8 cellular contexts compared by ENCODE assay signal in the genomic region with DNA sequence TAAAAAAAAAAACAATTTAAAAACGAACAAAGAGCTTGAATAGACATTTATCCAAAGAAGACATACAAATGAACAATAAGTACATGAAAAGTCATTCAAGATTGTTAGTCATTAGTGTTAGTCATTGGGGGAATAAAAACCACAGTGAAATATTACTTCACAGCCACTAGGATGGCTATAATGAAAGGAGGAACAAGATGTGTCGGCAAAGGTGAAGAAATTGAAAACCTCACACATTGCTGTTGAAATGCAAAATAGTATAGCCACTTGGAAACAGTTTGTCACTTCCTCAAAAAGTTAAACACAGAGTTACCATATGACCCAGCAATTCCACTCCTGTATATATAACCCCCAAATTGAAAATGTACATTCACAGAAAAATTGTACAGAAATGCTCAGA. TPM values are rescaled to one million over a fixed set of nuclear protein-coding genes. Genes with fewer than 3 reads are reported as not detected.
DNase-seq lines count a peak whose midpoint lies in the region; ATAC-seq and TF ChIP-seq lines count a peak whose summit lies in the region.

No MANE protein-coding gene starts in this region.

- H2BK15ac ChIP-seq in mesendoderm (replicated peaks; ENCODE audit: low read depth) = no peak overlapping the region

- H3K79me1 ChIP-seq in mesendoderm (ENCODE audit: low read length) = no peaks in the 10 kb centered on the region

- H2AK5ac ChIP-seq in mesendoderm (ENCODE audit: low read length) = no peak overlapping the region

- H3K9me3 Mint-ChIP-seq in MCF 10A (ENCODE audit: unreplicated experiment) (peaks cover 5% of the 10 kb centered on the region), activated B cell treated with CpG ODN at 0.5 μM for 24 hours (no peaks in the 10 kb centered on the region)

- no peak overlapping the region for H3K9ac ChIP-seq in mesendoderm (ENCODE audit: low read length)

- H3K4me3 ChIP-seq in breast epithelium = no peak overlapping the region
- no peak overlapping the region for H3K4me3 ChIP-seq in mesendoderm (ENCODE audit: low read length)

- H3K36me3 Mint-ChIP-seq in MCF 10A (ENCODE audit: insufficient read depth, unreplicated experiment) (no peaks in the 10 kb centered on the region), activated B cell treated with CpG ODN at 0.5 μM for 24 hours (ENCODE audit: low read depth) (no peaks in the 10 kb centered on the region)

- H3K4me3 Mint-ChIP-seq in MCF 10A (ENCODE audit: unreplicated experiment) = no peak overlapping the region
- no peak overlapping the region for H3K4me3 Mint-ChIP-seq in activated B cell treated with CpG ODN at 0.5 μM for 24 hours

- CTCF ChIA-PET in MCF 10A (lab: Yijun Ruan, JAX) (interaction anchor here (1.3 kb wide), 1 partner anchor 45 kb away, joined by 5 read pairs; a partner anchor contains a TSS), activated B cell treated with CpG ODN at 0.5 μM for 24 hours (lab: Charles Lee) (interaction anchor here (0.6 kb wide), 1 partner anchor 1746 kb away, joined by 3 read pairs; no protein-coding TSS in a partner anchor)

- H3K27ac ChIP-seq in breast epithelium (no peak overlapping the region), mesendoderm (ENCODE audit: low read depth, low read length) (no peak overlapping the region)

- peak; percentile 89 for ATAC-seq in HG03095 (IDR thresholded peaks at IDR 0.05; ENCODE audit: unreplicated experiment)
- ATAC-seq in activated B cell treated with CpG ODN at 0.5 μM for 24 hours (ENCODE audit: low read depth) = peak; percentile 91
- peak; percentile 99 for ATAC-seq in stimulated activated naive CD8-positive, alpha-beta T cell treated with anti-CD3 and anti-CD28 coated beads, Interleukin-15, Interleukin-2, amounts not matched to agents 100 U/mL and 50 U/mL, for 24 hours

- POLR2A ChIA-PET in MCF 10A (lab: Yijun Ruan, JAX) (interaction anchor here (0.6 to 1.7 kb wide), 4 partner anchors 32 to 713 kb away, joined by 3 to 11 read pairs (median 3); no protein-coding TSS in a partner anchor), activated B cell treated with CpG ODN at 0.5 μM for 24 hours (lab: Charles Lee) (no interaction called here)

- no peak overlapping the region for H2BK120ac ChIP-seq in mesendoderm (ENCODE audit: low read depth, low read length)

- H3K27me3 ChIP-seq in breast epithelium (no peaks in the 10 kb centered on the region), mesendoderm (ENCODE audit: insufficient read depth, low read length, poor library complexity) (no peaks in the 10 kb centered on the region)

- no peak for TF ChIP-seq POLR2A in breast epithelium (IDR thresholded peaks at IDR 0.05)

- DNase-seq in MCF 10A (ENCODE audit: unreplicated experiment) (peak; percentile 79), breast epithelium (ENCODE audit: low spot score in 2 of 2) (no peak), activated B cell treated with CpG ODN at 0.5 μM for 24 hours (no peak), epidermal melanocyte (ENCODE audit: insufficient read length, low spot score) (no peak), mesendoderm (no peak), GM19240 (ENCODE audit: insufficient read length, low spot score) (no peak)
- no peak for DNase-seq in stimulated activated naive CD8-positive, alpha-beta T cell treated with anti-CD3 and anti-CD28 coated beads, Interleukin-15, Interleukin-2, amounts not matched to agents 100 U/mL and 50 U/mL, for 24 hours

- no peak overlapping the region for H3K4ac ChIP-seq in mesendoderm (ENCODE audit: low read depth, low read length)

- no CpG with 5 or more reads among the region's 2 CpGs for WGBS in mesendoderm (ENCODE audit: extremely low coverage, insufficient coverage, low lambda C conversion rate)

- H2BK5ac ChIP-seq in mesendoderm (ENCODE audit: low read length) = no peak overlapping the region

- H3K36me3 ChIP-seq in breast epithelium = no peaks in the 10 kb centered on the region
- no peaks in the 10 kb centered on the region for H3K36me3 ChIP-seq in mesendoderm (ENCODE audit: control insufficient read depth, insufficient read depth, low read length)

- no TSS peak for BruUV-seq in MCF 10A (replicated peaks; lab: Mats Ljungman, UMichigan)

- peak overlapping the region; percentile 66 for H3K27ac Mint-ChIP-seq in MCF 10A (ENCODE audit: low read depth, unreplicated experiment)
- H3K27ac Mint-ChIP-seq in activated B cell treated with CpG ODN at 0.5 μM for 24 hours = no peak overlapping the region

- H4K5ac ChIP-seq in mesendoderm (ENCODE audit: low read length) = no peak overlapping the region

- no peak overlapping the region for H3K23ac ChIP-seq in mesendoderm (ENCODE audit: low read length)

- H3K4me1 ChIP-seq in breast epithelium (no peaks in the 10 kb centered on the region), mesendoderm (ENCODE audit: control insufficient read depth, low read depth, low read length) (no peaks in the 10 kb centered on the region)

- H4K8ac ChIP-seq in mesendoderm (ENCODE audit: low read depth, low read length) = no peak overlapping the region

- no peak overlapping the region for H3K18ac ChIP-seq in mesendoderm (ENCODE audit: low read length)

- TF ChIP-seq CTCF in MCF 10A (IDR thresholded peaks at IDR 0.05; ENCODE audit: unreplicated experiment) (peak; percentile 21), breast epithelium (IDR thresholded peaks at IDR 0.05) (no peak), activated B cell treated with CpG ODN at 0.5 μM for 24 hours (IDR thresholded peaks at IDR 0.05) (no peak)

- no peaks in the 10 kb centered on the region for H3K79me2 ChIP-seq in mesendoderm (ENCODE audit: control insufficient read depth, insufficient read depth, low read length)

- no peaks in the 10 kb centered on the region for H3K27me3 Mint-ChIP-seq in MCF 10A (ENCODE audit: insufficient read depth, unreplicated experiment)
- peaks cover 12% of the 10 kb centered on the region for H3K27me3 Mint-ChIP-seq in activated B cell treated with CpG ODN at 0.5 μM for 24 hours

- H3K56ac ChIP-seq in mesendoderm (ENCODE audit: low read length) = no peak overlapping the region

- H3K4me2 ChIP-seq in mesendoderm (ENCODE audit: low read length) = no peak overlapping the region

- H3K4me1 Mint-ChIP-seq in MCF 10A (ENCODE audit: insufficient read depth, unreplicated experiment) (peaks cover 24% of the 10 kb centered on the region), activated B cell treated with CpG ODN at 0.5 μM for 24 hours (peaks cover 13% of the 10 kb centered on the region)

- H3K9me3 ChIP-seq in breast epithelium = no peaks in the 10 kb centered on the region

- intact Hi-C loops in MCF 10A (cut with micrococcal nuclease) (loop anchor here (2.0 kb wide), 1 partner anchor 46 kb away; a partner anchor contains a TSS), breast epithelium (cut with DNase I; ENCODE audit: low total_unique reads) (no loop called here), activated B cell treated with CpG ODN at 0.5 μM for 24 hours (cut with micrococcal nuclease) (loop anchor here (1.0 kb wide), 2 partner anchors 41 to 45 kb away; a partner anchor contains a TSS)

RNA-seq across cellular contexts. Expression of a gene that starts 45.2 kb away (rescaled TPM):
- 35.1 and 43.3 TPM in 2 replicates for total RNA-seq in MCF 10A (2022)
- 10 to 100 TPM; 10.6 to 66.3 (median 31.8) TPM for total RNA-seq in breast epithelium
- total RNA-seq in activated B cell treated with CpG ODN at 0.5 μM for 24 hours = 17.9 and 18.1 TPM in 2 replicates
- polyA plus RNA-seq in mesendoderm (2013, experiment 1 of 2) = 99.2 TPM
- 97.9 TPM for polyA plus RNA-seq in mesendoderm (2013, experiment 2 of 2)
